Comparison of ENCODE assay signal across 16 cellular contexts in the genomic region with DNA sequence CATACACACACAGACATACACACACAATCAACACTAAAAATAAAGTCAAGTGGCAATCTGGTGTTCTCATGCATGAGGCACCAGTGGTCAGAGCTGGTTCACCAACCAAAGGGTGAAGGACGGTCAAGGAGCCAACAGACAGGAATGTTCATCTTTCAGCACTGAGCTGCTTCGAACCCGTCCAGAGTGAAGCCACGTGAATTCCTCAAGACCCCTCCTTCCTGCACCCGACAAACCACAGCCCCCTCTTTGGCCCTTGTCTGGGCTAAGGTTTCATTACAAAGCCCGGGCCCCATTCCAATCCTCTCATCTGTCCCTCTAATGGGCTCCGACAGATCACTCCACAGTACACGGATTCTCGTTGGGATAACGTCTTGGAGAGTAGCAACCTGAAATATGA.
"Had no signal": no experiment of that assay in that cellular context is flagged by ENCODE, and none has a peak within 500 bp of the region (broad histone marks: within the 10 kb centered on the region; RNA-seq: fewer than 3 reads in every experiment).

No MANE protein-coding gene starts in this region.

- ATAC-seq: activated CD4-positive, alpha-beta T cell treated with anti-CD3 and anti-CD28 coated beads for 36 hours; activated naive CD8-positive, alpha-beta T cell treated with anti-CD3 and anti-CD28 coated beads, Interleukin-2, amount 50 U/mL, for 24 hours; effector memory CD8-positive, alpha-beta T cell; left lobe of liver had no signal

- H3K27ac ChIP-seq: tibial artery had no signal

- H3K4me3 ChIP-seq: tibial artery had no signal

- H3K9me3 ChIP-seq: tibial artery had no signal

- H3K27me3 ChIP-seq: tibial artery had no signal

- H3K36me3 ChIP-seq: tibial artery had no signal

- H3K4me1 ChIP-seq: tibial artery had no signal

- DNase-seq: activated CD4-positive, alpha-beta T cell treated with anti-CD3 and anti-CD28 coated beads for 36 hours; activated CD4-positive, alpha-beta T cell treated with anti-CD3 and anti-CD28 coated beads, Interleukin-2, amount 50 U/mL, for 48 hours; activated naive CD4-positive, alpha-beta T cell treated with anti-CD3 and anti-CD28 coated beads for 36 hours; activated naive CD8-positive, alpha-beta T cell treated with anti-CD3 and anti-CD28 coated beads, Interleukin-2, amount 50 U/mL, for 24 hours; activated T-cell treated with anti-CD3 and anti-CD28 coated beads, Interleukin-2, amount 50 U/mL, for 24 hours; aorta; dermis blood vessel endothelial cell; effector memory CD8-positive, alpha-beta T cell; hippocampal formation; mammary epithelial cell; occipital lobe; posterior cingulate gyrus; stimulated activated CD4-positive, alpha-beta T cell treated with anti-CD3 and anti-CD28 coated beads, Interleukin-2, amount 100 ng/mL, for 24 hours; stimulated activated naive CD4-positive, alpha-beta T cell treated with Interleukin-2 at 50 U/mL for 16 hours had no signal
